9 cellular contexts compared by ENCODE assay signal in the genomic region with DNA sequence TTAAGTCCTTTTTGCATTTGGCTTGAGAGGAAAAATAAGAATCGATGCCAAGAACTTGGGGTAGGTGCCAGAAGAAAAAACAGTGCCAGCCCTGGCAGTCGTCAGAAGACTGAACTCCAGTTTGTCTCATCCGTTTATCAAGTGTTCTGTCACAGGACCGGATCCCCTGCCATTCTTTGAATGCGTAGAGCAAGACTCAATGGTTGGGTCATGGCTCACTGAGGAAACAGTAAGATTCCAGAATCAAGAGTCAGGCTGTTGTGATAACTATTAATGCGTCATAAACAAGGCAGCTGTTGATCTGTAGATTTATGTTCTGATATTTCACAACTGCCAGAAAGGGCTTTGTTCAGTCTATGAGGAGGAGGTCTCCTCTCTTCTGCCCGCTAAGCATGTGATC.
DNase-seq lines count a peak whose midpoint lies in the region; ATAC-seq, FAIRE-seq and TF ChIP-seq lines count a peak whose summit lies in the region.
"Had no signal": no experiment of that assay in that cellular context is flagged by ENCODE, and none has a peak within 500 bp of the region (broad histone marks: within the 10 kb centered on the region; RNA-seq: fewer than 3 reads in every experiment).

No MANE protein-coding gene starts in this region.

- no peaks in the 10 kb centered on the region for H3K9me3 ChIP-seq in keratinocyte (ENCODE audit: control insufficient read depth, low read depth, low read length)
- H3K9me3 ChIP-seq in suprapubic skin: no peaks in the 10 kb centered on the region

- no peak for ATAC-seq in GM19328 (IDR thresholded peaks at IDR 0.05; ENCODE audit: unreplicated experiment)
- no peak for ATAC-seq in GM21515 (IDR thresholded peaks at IDR 0.05; ENCODE audit: unreplicated experiment)

- in situ Hi-C loops in brain microvascular endothelial cell (cut with HindIII; ENCODE audit: low pct_ligation_motif_present, low sequenced_read_pairs): no loop called here

- no peak overlapping the region for H3K9ac ChIP-seq in keratinocyte (ENCODE audit: control insufficient read depth, extremely low read depth, insufficient read depth, low read length)

- no peak overlapping the region for H3K4me3 ChIP-seq in brain microvascular endothelial cell (ENCODE audit: low read depth, low read length)
- peak overlapping the region in 1 of 3 experiments; percentile 11 for H3K4me3 ChIP-seq in keratinocyte (ENCODE audit: control insufficient read depth in 2 of 3, extremely low read depth in 1 of 3, insufficient read depth in 2 of 3, low read depth in 1 of 3, low read length in 3 of 3)
- H3K4me3 ChIP-seq in suprapubic skin: no peak overlapping the region

- no peak overlapping the region for H2AFZ ChIP-seq in keratinocyte (ENCODE audit: control insufficient read depth, low read length)

- H3K27me3 ChIP-seq in brain microvascular endothelial cell (replicated peaks) (no peaks in the 10 kb centered on the region), keratinocyte (ENCODE audit: control insufficient read depth, extremely low read depth, insufficient read depth, low read length) (no peaks in the 10 kb centered on the region), suprapubic skin (no peaks in the 10 kb centered on the region)

- TF ChIP-seq EP300 in suprapubic skin (IDR thresholded peaks at IDR 0.05): no peak

- H3K36me3 ChIP-seq in brain microvascular endothelial cell (replicated peaks): no peaks in the 10 kb centered on the region
- no peaks in the 10 kb centered on the region for H3K36me3 ChIP-seq in keratinocyte (ENCODE audit: control insufficient read depth in 2 of 2, extremely low read depth in 1 of 2, insufficient read depth in 2 of 2, low read length in 2 of 2)
- no peaks in the 10 kb centered on the region for H3K36me3 ChIP-seq in suprapubic skin

- no peaks in the 10 kb centered on the region for H3K79me2 ChIP-seq in keratinocyte (ENCODE audit: control insufficient read depth, insufficient read depth, low read length)

- DNase-seq in HS-5 (ENCODE audit: low read depth) (peak; percentile 98), brain microvascular endothelial cell (peak; percentile 100), keratinocyte (ENCODE audit: low read depth, low spot score) (peak; percentile 32), suprapubic skin (ENCODE audit: low spot score in 2 of 2) (peak in 1 of 2 donors; percentile 86), GM20000 (ENCODE audit: low spot score) (no peak), T-helper 1 cell (no peak)
- DNase-seq: activated CD8-positive, alpha-beta memory T cell treated with anti-CD3 and anti-CD28 coated beads, Interleukin-2, amount 50 U/mL, for 48 hours had no signal

- peak overlapping the region; percentile 94 for H3K27ac ChIP-seq in brain microvascular endothelial cell
- H3K27ac ChIP-seq in keratinocyte (ENCODE audit: control insufficient read depth, insufficient read depth, low read length): no peak overlapping the region
- H3K27ac ChIP-seq in suprapubic skin: peak overlapping the region; percentile 78

- no peaks in the 10 kb centered on the region for H3K9me1 ChIP-seq in keratinocyte (ENCODE audit: control insufficient read depth, extremely low read depth, insufficient read depth, low read length)

- peak; percentile 91 for FAIRE-seq in keratinocyte (lab: Jason Lieb, UNC)

- 20% methylated on average over 7 of the region's 7 CpGs for WGBS in suprapubic skin

- no peak for TF ChIP-seq POLR2A in suprapubic skin (IDR thresholded peaks at IDR 0.05)

- TF ChIP-seq CTCF in brain microvascular endothelial cell (IDR thresholded peaks at IDR 0.05; ENCODE audit: low read depth, low read length, missing control alignments) (no peak), keratinocyte (optimal IDR thresholded peaks at IDR 0.05 in 1 of 3, IDR thresholded peaks at IDR 0.05 in 1 of 3, conservative IDR thresholded peaks at IDR 0.05 in 1 of 3; ENCODE audit: extremely low read depth in 1 of 3, insufficient read depth in 2 of 3, low read length in 3 of 3) (no peak), suprapubic skin (IDR thresholded peaks at IDR 0.05) (no peak), GM20000 (IDR thresholded peaks at IDR 0.05; ENCODE audit: extremely low read depth, missing control alignments) (no peak)

- peak overlapping the region; percentile 53 for H3K4me2 ChIP-seq in keratinocyte (ENCODE audit: control insufficient read depth, extremely low read depth, insufficient read depth, low read depth, low read length)

- dilution Hi-C loops in keratinocyte (cut with MboI; ENCODE audit: extremely low pct_ligation_motif_present, low sequenced_read_pairs): no loop called here

- no peaks in the 10 kb centered on the region for H4K20me1 ChIP-seq in keratinocyte (ENCODE audit: control insufficient read depth, extremely low read depth, insufficient read depth, low read length)

- H3K4me1 ChIP-seq in keratinocyte (ENCODE audit: control insufficient read depth, extremely low read depth, insufficient read depth, low read length) (peaks cover 12% of the 10 kb centered on the region), suprapubic skin (peaks cover 28% of the 10 kb centered on the region)

Comparison
In these comparisons a context has a peak if more than half of its experiments do, and no peak if none do; other contexts are left out.
1. DNase-seq: peak in HS-5 (single experiment), brain microvascular endothelial cell (single experiment) and keratinocyte (single experiment); none in GM20000 (single experiment) and T-helper 1 cell (0 of 5).